Comparison of ENCODE assay signal across 1 cellular context in the genomic region with DNA sequence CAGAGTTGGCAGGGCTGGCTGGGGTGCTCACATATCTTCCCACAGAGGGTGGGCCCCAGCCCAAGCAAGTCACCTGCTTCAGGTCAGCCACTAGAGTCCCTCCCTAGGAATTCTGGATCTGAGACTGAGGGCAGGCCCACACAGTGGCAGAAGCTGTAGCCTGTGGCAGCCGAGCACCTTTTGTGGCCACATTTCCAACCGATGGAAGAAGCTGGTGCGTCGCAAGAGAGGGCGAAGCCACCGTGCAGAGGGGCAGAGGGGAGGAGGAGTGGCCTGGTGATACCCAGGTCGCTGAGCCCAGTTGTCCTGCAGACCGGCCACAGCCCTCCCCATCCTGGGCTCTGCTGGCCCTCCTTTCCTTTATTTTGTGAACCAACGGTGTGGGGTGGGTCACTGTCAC.
TF ChIP-seq lines count a peak whose summit lies in the region.

No MANE protein-coding gene starts in this region.

TF ChIP-seq in HepG2, 621 proteins besides CTCF, POLR2A, EP300 and RAD21:
- TF ChIP-seq MTA3 (CRISPR knock-in tag; IDR thresholded peaks at IDR 0.05) (no peak), RBM22 (optimal IDR thresholded peaks at IDR 0.05; ENCODE audit: low read length) (no peak), LCORL (IDR thresholded peaks at IDR 0.05) (no peak), LCORL (CRISPR knock-in tag; IDR thresholded peaks at IDR 0.05) (no peak), ZNF746 (CRISPR knock-in tag; IDR thresholded peaks at IDR 0.05) (no peak), SOX6 (IDR thresholded peaks at IDR 0.05) (no peak), SOX6 (CRISPR knock-in tag; IDR thresholded peaks at IDR 0.05) (no peak), RFXANK (CRISPR knock-in tag; IDR thresholded peaks at IDR 0.05) (no peak), GABPB1 (CRISPR knock-in tag; IDR thresholded peaks at IDR 0.05) (no peak), XRCC5 (optimal IDR thresholded peaks at IDR 0.05; ENCODE audit: low read length) (no peak)
- TF ChIP-seq, protein P1, sequence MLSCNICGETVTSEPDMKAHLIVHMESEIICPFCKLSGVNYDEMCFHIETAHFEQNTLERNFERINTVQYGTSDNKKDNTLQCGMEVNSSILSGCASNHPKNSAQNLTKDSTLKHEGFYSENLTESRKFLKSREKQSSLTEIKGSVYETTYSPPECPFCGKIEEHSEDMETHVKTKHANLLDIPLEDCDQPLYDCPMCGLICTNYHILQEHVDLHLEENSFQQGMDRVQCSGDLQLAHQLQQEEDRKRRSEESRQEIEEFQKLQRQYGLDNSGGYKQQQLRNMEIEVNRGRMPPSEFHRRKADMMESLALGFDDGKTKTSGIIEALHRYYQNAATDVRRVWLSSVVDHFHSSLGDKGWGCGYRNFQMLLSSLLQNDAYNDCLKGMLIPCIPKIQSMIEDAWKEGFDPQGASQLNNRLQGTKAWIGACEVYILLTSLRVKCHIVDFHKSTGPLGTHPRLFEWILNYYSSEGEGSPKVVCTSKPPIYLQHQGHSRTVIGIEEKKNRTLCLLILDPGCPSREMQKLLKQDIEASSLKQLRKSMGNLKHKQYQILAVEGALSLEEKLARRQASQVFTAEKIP (CRISPR knock-in tag; IDR thresholded peaks at IDR 0.05; ENCODE audit: borderline replicate concordance): no peak
- TF ChIP-seq, protein P2, sequence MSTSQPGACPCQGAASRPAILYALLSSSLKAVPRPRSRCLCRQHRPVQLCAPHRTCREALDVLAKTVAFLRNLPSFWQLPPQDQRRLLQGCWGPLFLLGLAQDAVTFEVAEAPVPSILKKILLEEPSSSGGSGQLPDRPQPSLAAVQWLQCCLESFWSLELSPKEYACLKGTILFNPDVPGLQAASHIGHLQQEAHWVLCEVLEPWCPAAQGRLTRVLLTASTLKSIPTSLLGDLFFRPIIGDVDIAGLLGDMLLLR (CRISPR knock-in tag; IDR thresholded peaks at IDR 0.05): no peak
